8 cellular contexts compared by ENCODE assay signal in genomic region chr12:56105503-56105902, GRCh38. TPM values are rescaled to one million over a fixed set of nuclear protein-coding genes. Genes with fewer than 3 reads are reported as not detected.
A peak's percentile ranks its signal among the peaks of the same experiment; 100 is the strongest.
DNase-seq lines count a peak whose midpoint lies in the region; ATAC-seq and TF ChIP-seq lines count a peak whose summit lies in the region.

No MANE protein-coding gene starts in this region.

- H3K4me1 ChIP-seq in left lung (peaks cover 7 to 31% of the 10 kb centered on the region in 2 donors), thoracic aorta (ENCODE audit: control insufficient read depth in 1 of 2, low read depth in 2 of 2) (peaks cover 5 to 26% of the 10 kb centered on the region in 2 donors)

- H3K27me3 ChIP-seq in left lung (no peaks in the 10 kb centered on the region), thoracic aorta (replicated peaks; ENCODE audit: insufficient read depth) (no peaks in the 10 kb centered on the region)

- DNase-seq in activated CD4-positive, alpha-beta T cell treated with anti-CD3 and anti-CD28 coated beads for 36 hours = no peak
- DNase-seq in activated CD4-positive, alpha-beta T cell treated with anti-CD3 and anti-CD28 coated beads for 1 hour = no peak
- DNase-seq in activated naive CD8-positive, alpha-beta T cell treated with anti-CD3 and anti-CD28 coated beads, Interleukin-2, amount 50 U/mL, for 24 hours = no peak
- DNase-seq in left lung (no peak), thoracic aorta (ENCODE audit: low spot score) (no peak), dedifferentiated amniotic fluid mesenchymal stem cell (ENCODE audit: extremely low spot score) (no peak), AG20443 (ENCODE audit: low spot score) (no peak)

- H3K9me3 Mint-ChIP-seq in activated CD4-positive, alpha-beta T cell treated with anti-CD3 and anti-CD28 coated beads for 36 hours (ENCODE audit: low read depth) = no peaks in the 10 kb centered on the region
- H3K9me3 Mint-ChIP-seq in activated naive CD8-positive, alpha-beta T cell treated with anti-CD3 and anti-CD28 coated beads, Interleukin-2, amount 50 U/mL, for 24 hours = no peaks in the 10 kb centered on the region

- H3K36me3 ChIP-seq in left lung (peaks cover 0 to 52% of the 10 kb centered on the region in 2 donors), thoracic aorta (peaks cover 30% of the 10 kb centered on the region)

- peak overlapping the region; percentile 100 for H3K4me3 Mint-ChIP-seq in activated CD4-positive, alpha-beta T cell treated with anti-CD3 and anti-CD28 coated beads for 36 hours
- H3K4me3 Mint-ChIP-seq in activated naive CD8-positive, alpha-beta T cell treated with anti-CD3 and anti-CD28 coated beads, Interleukin-2, amount 50 U/mL, for 24 hours = peak overlapping the region; percentile 98

- no peaks in the 10 kb centered on the region for H3K9me3 ChIP-seq in left lung
- no peaks in the 10 kb centered on the region for H3K9me3 ChIP-seq in thoracic aorta

- H3K4me3 ChIP-seq in left lung (peak overlapping the region; percentile 84 to 87), thoracic aorta (peak overlapping the region; percentile 90)

- no peak for ATAC-seq in activated CD4-positive, alpha-beta T cell treated with anti-CD3 and anti-CD28 coated beads for 36 hours
- ATAC-seq in activated naive CD8-positive, alpha-beta T cell treated with anti-CD3 and anti-CD28 coated beads, Interleukin-2, amount 50 U/mL, for 24 hours = no peak
- no peak for ATAC-seq in left lung
- no peak for ATAC-seq in thoracic aorta (ENCODE audit: insufficient number of reproducible peaks, low FRiP score, low read depth)
- no peak for ATAC-seq in GM21526 (IDR thresholded peaks at IDR 0.05; ENCODE audit: low FRiP score, unreplicated experiment)

- CTCF ChIA-PET in activated CD4-positive, alpha-beta T cell treated with anti-CD3 and anti-CD28 coated beads for 36 hours (lab: Charles Lee) = interaction anchor here (0.7 to 3.4 kb wide), 6 partner anchors 12 to 84 kb away, joined by 3 to 47 read pairs (median 4); partner anchors contain the start of genes ESYT1, MYL6B, RPL41 and SMARCC2

- TF ChIP-seq CTCF in left lung (IDR thresholded peaks at IDR 0.05) = no peak
- no peak for TF ChIP-seq CTCF in thoracic aorta (IDR thresholded peaks at IDR 0.05)

- intact Hi-C loops in activated CD4-positive, alpha-beta T cell treated with anti-CD3 and anti-CD28 coated beads for 36 hours (cut with DNase I, micrococcal nuclease) = loop anchor here in 1 of 2 experiments (2.0 kb wide), 1 partner anchor 375 kb away; no protein-coding TSS in a partner anchor
- intact Hi-C loops in left lung (cut with DNase I) = no loop called here

- H3K27ac ChIP-seq in left lung = peak overlapping the region in 1 of 2 donors; percentile 85
- no peak overlapping the region for H3K27ac ChIP-seq in thoracic aorta

- H3K27ac Mint-ChIP-seq in activated CD4-positive, alpha-beta T cell treated with anti-CD3 and anti-CD28 coated beads for 36 hours = peak overlapping the region; percentile 100
- peak overlapping the region; percentile 99 for H3K27ac Mint-ChIP-seq in activated naive CD8-positive, alpha-beta T cell treated with anti-CD3 and anti-CD28 coated beads, Interleukin-2, amount 50 U/mL, for 24 hours

- POLR2A ChIA-PET in activated CD4-positive, alpha-beta T cell treated with anti-CD3 and anti-CD28 coated beads for 36 hours (lab: Charles Lee) = interaction anchor here (0.6 to 3.0 kb wide), 5 partner anchors 11 to 84 kb away, joined by 4 to 76 read pairs (median 8); partner anchors contain the start of genes RPL41, SMARCC2 and ZC3H10

- no peaks in the 10 kb centered on the region for H3K27me3 Mint-ChIP-seq in activated CD4-positive, alpha-beta T cell treated with anti-CD3 and anti-CD28 coated beads for 36 hours
- H3K27me3 Mint-ChIP-seq in activated naive CD8-positive, alpha-beta T cell treated with anti-CD3 and anti-CD28 coated beads, Interleukin-2, amount 50 U/mL, for 24 hours = no peaks in the 10 kb centered on the region

- peaks cover 56% of the 10 kb centered on the region for H3K36me3 Mint-ChIP-seq in activated CD4-positive, alpha-beta T cell treated with anti-CD3 and anti-CD28 coated beads for 36 hours (ENCODE audit: low read depth)
- peaks cover 60% of the 10 kb centered on the region for H3K36me3 Mint-ChIP-seq in activated naive CD8-positive, alpha-beta T cell treated with anti-CD3 and anti-CD28 coated beads, Interleukin-2, amount 50 U/mL, for 24 hours (ENCODE audit: low read depth)

- H3K4me1 Mint-ChIP-seq in activated CD4-positive, alpha-beta T cell treated with anti-CD3 and anti-CD28 coated beads for 36 hours = peaks cover 43% of the 10 kb centered on the region
- peaks cover 50% of the 10 kb centered on the region for H3K4me1 Mint-ChIP-seq in activated naive CD8-positive, alpha-beta T cell treated with anti-CD3 and anti-CD28 coated beads, Interleukin-2, amount 50 U/mL, for 24 hours

RNA-seq across cellular contexts. Expression of gene PA2G4, which starts 1.1 kb away (rescaled TPM):
- 100 to 1,000 TPM; 446 to 695 TPM for total RNA-seq in activated CD4-positive, alpha-beta T cell treated with anti-CD3 and anti-CD28 coated beads for 36 hours
- total RNA-seq in left lung = 100 to 1,000 TPM in 1 of 2 donors, 10 to 100 TPM in 1; 62.0 to 103 TPM
- 100 to 1,000 TPM in 1 of 2 donors, 10 to 100 TPM in 1; 53.2 to 111 TPM for total RNA-seq in thoracic aorta

RNA-seq across cellular contexts. Expression of gene RPL41, which starts 10.9 kb away (rescaled TPM):
- total RNA-seq in activated CD4-positive, alpha-beta T cell treated with anti-CD3 and anti-CD28 coated beads for 36 hours = 1,000 to 10,000 TPM; 5,101 to 9,949 TPM
- total RNA-seq in left lung = 1,000 to 10,000 TPM; 3,023 to 3,157 TPM
- 1,000 to 10,000 TPM in 1 of 2 donors, 100 to 1,000 TPM in 1; 923 to 1,490 TPM for total RNA-seq in thoracic aorta

RNA-seq across cellular contexts. Expression of gene ZC3H10, which starts 12.6 kb away (rescaled TPM):
- 1 to 10 TPM; 6.4 to 6.5 TPM for total RNA-seq in activated CD4-positive, alpha-beta T cell treated with anti-CD3 and anti-CD28 coated beads for 36 hours
- total RNA-seq in left lung (1 to 10 TPM; 6.0 to 8.7 TPM), thoracic aorta (1 to 10 TPM; 4.1 to 7.1 TPM)

RNA-seq across cellular contexts. Expression of gene ESYT1, which starts 22.6 kb away (rescaled TPM):
- total RNA-seq in activated CD4-positive, alpha-beta T cell treated with anti-CD3 and anti-CD28 coated beads for 36 hours = 100 to 1,000 TPM; 132 to 160 TPM
- total RNA-seq in left lung = 100 to 1,000 TPM; 102 to 116 TPM
- 100 to 1,000 TPM; 113 to 128 TPM for total RNA-seq in thoracic aorta

RNA-seq across cellular contexts. Expression of gene ERBB3, which starts 25.5 kb away (rescaled TPM):
- under 1 TPM; 0.32 to 0.57 TPM for total RNA-seq in activated CD4-positive, alpha-beta T cell treated with anti-CD3 and anti-CD28 coated beads for 36 hours
- total RNA-seq in left lung (10 to 100 TPM; 38.6 to 88.8 TPM), thoracic aorta (1 to 10 TPM; 1.1 to 3.2 TPM)
